Comparison of ENCODE assay signal across 13 cellular contexts in genomic region chr12:54412348-54412747, GRCh38. TPM values are rescaled to one million over a fixed set of nuclear protein-coding genes. Genes with fewer than 3 reads are reported as not detected.
DNase-seq lines count a peak whose midpoint lies in the region; ATAC-seq, FAIRE-seq and TF ChIP-seq lines count a peak whose summit lies in the region.
"Had no signal": no experiment of that assay in that cellular context is flagged by ENCODE, and none has a peak within 500 bp of the region (broad histone marks: within the 10 kb centered on the region; RNA-seq: fewer than 3 reads in every experiment).

No MANE protein-coding gene starts in this region.

- FAIRE-seq in A549 (lab: Jason Lieb, UNC) (no peak), H1 (lab: Jason Lieb, UNC) (no peak)
- FAIRE-seq: GM18507 had no signal

- H4K5ac ChIP-seq in H1 (ENCODE audit: insufficient read length, low read depth, low read length) = no peak overlapping the region

- intact Hi-C loops in OCI-LY7 (cut with micrococcal nuclease; ENCODE audit: unreplicated experiment) = no loop called here

- H3K79me2 ChIP-seq in OCI-LY7 (ENCODE audit: insufficient read depth, low read depth, low read length) = no peaks in the 10 kb centered on the region
- H3K79me2 ChIP-seq in H1 (ENCODE audit: control insufficient read depth in 1 of 2, insufficient read depth in 2 of 2, low read length in 2 of 2) = no peaks in the 10 kb centered on the region

- no peak overlapping the region for H3K18ac ChIP-seq in H1 (ENCODE audit: extremely low read depth, low read length)

- peak overlapping the region; percentile 54; the same call in 2 of the 3 replicates for H3K4me2 ChIP-seq in A549
- no peak overlapping the region for H3K4me2 ChIP-seq in OCI-LY7 (ENCODE audit: low read length)
- no peak overlapping the region for H3K4me2 ChIP-seq in H1 (ENCODE audit: insufficient read depth in 1 of 2, low read depth in 2 of 2, low read length in 2 of 2)

- peaks cover 15% of the 10 kb centered on the region for H3K36me3 Mint-ChIP-seq in nephron progenitor cell (ENCODE audit: low read depth)

- H3K4me3 ChIP-seq in A549 = no peak overlapping the region
- H3K4me3 ChIP-seq in OCI-LY7 (ENCODE audit: low read depth, low read length, poor library complexity, severe bottlenecking) = no peak overlapping the region
- no peak overlapping the region for H3K4me3 ChIP-seq in H1 (ENCODE audit: extremely low read depth in 1 of 4, insufficient read depth in 2 of 4, low read depth in 3 of 4, low read length in 4 of 4)

- BruUV-seq in OCI-LY7 (replicated peaks; lab: Mats Ljungman, UMichigan) = no TSS peak

- H3K9me3 ChIP-seq in A549 (no peaks in the 10 kb centered on the region), OCI-LY7 (ENCODE audit: low read length) (no peaks in the 10 kb centered on the region), H1 (ENCODE audit: insufficient read depth in 2 of 2, low read depth in 1 of 2, low read length in 1 of 2) (no peaks in the 10 kb centered on the region)

- DNase-seq in A549 (ENCODE audit: low read depth in 1 of 2, low spot score in 1 of 2) (no peak), OCI-LY7 (ENCODE audit: low spot score) (no peak), H1 (ENCODE audit: low read depth in 1 of 2, low spot score in 2 of 2) (peak in 1 of 2 experiments; percentile 39), nephron progenitor cell (no peak), omental fat pad (ENCODE audit: low spot score) (no peak), NCI-H2227 (lab: John Stamatoyannopoulos, UW; ENCODE audit: unreplicated experiment) (no peak)
- DNase-seq: Calu3, dorsolateral prefrontal cortex, left cardiac atrium had no signal

- H2BK5ac ChIP-seq in H1 (ENCODE audit: low read depth, low read length) = no peak overlapping the region

- H3K4me1 Mint-ChIP-seq in nephron progenitor cell = peaks cover 43% of the 10 kb centered on the region

- H4K8ac ChIP-seq in H1 (ENCODE audit: extremely low read depth, insufficient read depth, low read length) = no peak overlapping the region

- POLR2A ChIA-PET in A549 (lab: Yijun Ruan, JAX) = no interaction called here
- POLR2A ChIA-PET in OCI-LY7 (lab: Charles Lee) = no interaction called here
- POLR2A ChIA-PET in H1 (lab: Charles Lee; ENCODE audit: partially characterized antibody) = interaction anchor here (0.8 to 2.0 kb wide), 3 partner anchors 8 to 126 kb away, joined by 3 to 9 read pairs (median 3); no protein-coding TSS in a partner anchor

- H3K36me3 ChIP-seq in OCI-LY7 (ENCODE audit: insufficient read depth, low read length) = no peaks in the 10 kb centered on the region
- H3K36me3 ChIP-seq in H1 (ENCODE audit: control insufficient read depth in 2 of 4, insufficient read depth in 4 of 4, low read length in 3 of 4) = peaks cover 0 to 2% (median 0%) of the 10 kb centered on the region in 4 experiments; a peak in 2 of 8 replicates

- CTCF ChIA-PET in A549 (lab: Yijun Ruan, JAX) (interaction anchor here (1.2 to 47.9 kb wide), 7 partner anchors 12 to 33 kb away, joined by 4 to 1279 read pairs (median 8); no protein-coding TSS in a partner anchor), OCI-LY7 (lab: Charles Lee; ENCODE audit: unreplicated experiment) (interaction anchor here (1.0 to 1.7 kb wide), 4 partner anchors 10 to 87 kb away, joined by 3 to 5 read pairs (median 3); partner anchors contain the start of gene COPZ1), H1 (lab: Charles Lee; ENCODE audit: partially characterized antibody) (interaction anchor here (0.6 to 12.1 kb wide), 7 partner anchors 12 to 1253 kb away, joined by 3 to 271 read pairs (median 21); no protein-coding TSS in a partner anchor)

- no peak overlapping the region for H3K23ac ChIP-seq in H1 (ENCODE audit: insufficient read length)

- no peak for TF ChIP-seq RAD21 in A549 (conservative IDR thresholded peaks at IDR 0.05 in 1 of 2, IDR thresholded peaks at IDR 0.05 in 1 of 2)
- no peak for TF ChIP-seq RAD21 in H1 (IDR thresholded peaks at IDR 0.05 in 1 of 2, conservative IDR thresholded peaks at IDR 0.05 in 1 of 2; ENCODE audit: low read depth in 2 of 2, low read length in 2 of 2)

- no peak overlapping the region for H4K91ac ChIP-seq in H1 (replicated peaks; ENCODE audit: insufficient read length, low read length)

- peaks cover 49% of the 10 kb centered on the region for H3K4me1 ChIP-seq in A549
- peaks cover 38% of the 10 kb centered on the region for H3K4me1 ChIP-seq in OCI-LY7 (ENCODE audit: insufficient read depth, low read length, poor library complexity, severe bottlenecking)
- H3K4me1 ChIP-seq in H1 (replicated peaks in 1 of 4; ENCODE audit: control insufficient read depth in 3 of 4, insufficient read depth in 4 of 4, low read length in 3 of 4) = peaks cover 0 to 7% (median 1%) of the 10 kb centered on the region in 4 experiments; a peak in 4 of 7 replicates

- no peak for TF ChIP-seq CTCF in A549 (IDR thresholded peaks at IDR 0.05)
- TF ChIP-seq CTCF in OCI-LY7 (conservative IDR thresholded peaks at IDR 0.05; ENCODE audit: low read length) = no peak
- no peak for TF ChIP-seq CTCF in H1 (IDR thresholded peaks at IDR 0.05; ENCODE audit: control extremely low read depth in 1 of 3, insufficient read depth in 1 of 3, low read depth in 1 of 3, low read length in 3 of 3)
- TF ChIP-seq CTCF in nephron progenitor cell (IDR thresholded peaks at IDR 0.05) = no peak
- TF ChIP-seq CTCF in omental fat pad (IDR thresholded peaks at IDR 0.05) = no peak

- H2BK12ac ChIP-seq in H1 (ENCODE audit: low read depth, low read length) = 0 out of 2 replicates have a peak overlapping the region, but pooled peaks have one; percentile 39

- TF ChIP-seq EP300 in A549 (IDR thresholded peaks at IDR 0.05) (no peak), H1 (IDR thresholded peaks at IDR 0.05; ENCODE audit: borderline replicate concordance in 1 of 2, low read depth in 2 of 2, low read length in 2 of 2) (no peak)

- no peak overlapping the region for H3K4ac ChIP-seq in H1 (replicated peaks; ENCODE audit: insufficient read length, low read depth, low read length)

- H3K27ac Mint-ChIP-seq in nephron progenitor cell = peak overlapping the region; percentile 15

- peak overlapping the region; percentile 52 to 74; a peak in 3 of 6 replicates for H3K27ac ChIP-seq in A549
- peak overlapping the region; percentile 12 for H3K27ac ChIP-seq in OCI-LY7 (ENCODE audit: low read depth, low read length, poor library complexity, severe bottlenecking)
- no peak overlapping the region for H3K27ac ChIP-seq in H1 (ENCODE audit: low read depth, low read length)
- H3K27ac ChIP-seq: VCaP had no signal

- no peak for TF ChIP-seq POLR2A in A549 (IDR thresholded peaks at IDR 0.05; ENCODE audit: low read length)
- no peak for TF ChIP-seq POLR2A in H1 (IDR thresholded peaks at IDR 0.05; ENCODE audit: control extremely low read depth in 1 of 2, low read depth in 2 of 2, low read length in 2 of 2)

- no peak overlapping the region for H2AK5ac ChIP-seq in H1 (ENCODE audit: low read depth, low read length)

- H3K9me3 Mint-ChIP-seq in nephron progenitor cell = no peaks in the 10 kb centered on the region

- H2BK120ac ChIP-seq in H1 (replicated peaks; ENCODE audit: low read depth, low read length) = no peak overlapping the region

- no peak overlapping the region for H3K9ac ChIP-seq in H1 (replicated peaks in 1 of 4; ENCODE audit: extremely low read depth in 1 of 4, low read depth in 3 of 4, low read length in 3 of 4)

- H2BK15ac ChIP-seq in H1 (ENCODE audit: low read length) = no peak overlapping the region

- no peak overlapping the region for H3K4me3 Mint-ChIP-seq in nephron progenitor cell

- H2AFZ ChIP-seq in OCI-LY7 (ENCODE audit: low read length) = peak overlapping the region; percentile 69; the same call in 1 of the 2 replicates
- no peak overlapping the region for H2AFZ ChIP-seq in H1 (ENCODE audit: low read length)

- H4K20me1 ChIP-seq in OCI-LY7 (ENCODE audit: insufficient read depth, low read length) = no peaks in the 10 kb centered on the region
- peaks cover 2% of the 10 kb centered on the region in 2 experiments for H4K20me1 ChIP-seq in H1 (replicated peaks in 1 of 2; ENCODE audit: control insufficient read depth in 1 of 2, insufficient read depth in 2 of 2, low read length in 2 of 2)

- H3K56ac ChIP-seq in H1 (replicated peaks; ENCODE audit: insufficient read length, low read depth, low read length) = no peak overlapping the region

- H3K14ac ChIP-seq in H1 (ENCODE audit: insufficient read length) = no peak overlapping the region

- no peaks in the 10 kb centered on the region for H3K27me3 Mint-ChIP-seq in nephron progenitor cell (ENCODE audit: low read depth, poor library complexity)

- H3K79me1 ChIP-seq in H1 (ENCODE audit: low read depth, low read length) = peaks cover 2% of the 10 kb centered on the region; the same call in 1 of the 2 replicates

- no peaks in the 10 kb centered on the region for H3K9me2 ChIP-seq in OCI-LY7 (ENCODE audit: insufficient read depth, low read length)

- WGBS in A549 (ENCODE audit: missing lambda C conversion rate) = 78% methylated on average over 4 of the region's 4 CpGs
- 88% methylated on average over 4 of the region's 4 CpGs; no CpG with 5 or more reads in 1 of the 2 experiments for whole genome bisulfite sequencing in H1 (ENCODE audit: extremely low coverage in 1 of 2, insufficient coverage in 1 of 2, insufficient read length in 1 of 2, insufficient replicate concordance in 2 of 2, low coverage in 1 of 2, low lambda C conversion rate in 2 of 2, missing lambda C conversion rate in 1 of 2), 2 experiments

- ATAC-seq in A549 (no peak), omental fat pad (ENCODE audit: low FRiP score) (no peak), HG03135 (IDR thresholded peaks at IDR 0.05; ENCODE audit: unreplicated experiment) (no peak), GM21526 (IDR thresholded peaks at IDR 0.05; ENCODE audit: low FRiP score, unreplicated experiment) (no peak)

- H3K23me2 ChIP-seq in H1 (ENCODE audit: low read depth, low read length) = no peaks in the 10 kb centered on the region

- no peak overlapping the region for H2BK20ac ChIP-seq in H1 (ENCODE audit: low read length)

- H3K27me3 ChIP-seq in H1 (replicated peaks in 1 of 4; ENCODE audit: control insufficient read depth in 3 of 4, extremely low read depth in 1 of 4, insufficient read depth in 3 of 4, low read length in 3 of 4) = peaks cover 0 to 3% (median 0%) of the 10 kb centered on the region in 4 experiments; a peak in 1 of 7 replicates

RNA-seq across cellular contexts. Expression of gene ITGA5, which starts 6.7 kb away (rescaled TPM):
- polyA plus RNA-seq in A549 (2011; rRNA removed) (31.7 and 36.1 TPM in 2 replicates), A549 (2017; fragmentation: RNase III; extraction: RNeasy Plus Mini Kit Qiagen cat#74134 plus additional on column Dnase treatment) (21.5 to 30.0 TPM (median 27.2 TPM) in 3 replicates), H1 (2011; rRNA removed) (11.6 and 17.7 TPM in 2 replicates)
- 16.5 and 22.7 TPM in 2 replicates for polyA plus RNA-seq in A549 (2012; cell fraction: cytosol; rRNA removed)
- polyA plus RNA-seq in A549 (2012; cell fraction: nucleus; rRNA removed) = 49.4 and 51.0 TPM in 2 replicates
- polyA minus RNA-seq in A549 (2011; rRNA and poly(A)+ RNA removed) = 57.4 and 67.8 TPM in 2 replicates
- 0.06 and 1.0 TPM in 2 replicates for total RNA-seq in OCI-LY7 (2014; rRNA removed; shearing (Covaris generic))
- total RNA-seq in OCI-LY7 (2022) (0.34 and 0.76 TPM in 2 replicates), omental fat pad (100 to 1,000 TPM in 2 of 4 donors, 10 to 100 TPM in 2; 76.9 to 292 (median 118) TPM)
- 19.0 and 19.4 TPM in 2 replicates for total RNA-seq in H1 (2021; fragmentation: NEBNext Ultra II Directional; extraction: Animal tissue kit (Norgen Biotek cat#: 25700))
- polyA plus RNA-seq in H1 (2011; cell fraction: cytosol; rRNA removed) = 10.9 TPM
- polyA plus RNA-seq in H1 (2011; cell fraction: nucleus; rRNA removed) = 47.4 TPM
- polyA plus RNA-seq in H1 (2012, experiment 1 of 2) = 10.4 to 19.6 TPM (median 18.1 TPM) in 4 replicates
- 20.3 TPM for polyA plus RNA-seq in H1 (2012, experiment 2 of 2)
- polyA plus RNA-seq in H1 (2013, experiment 1 of 2) = 34.1 TPM
- polyA plus RNA-seq in H1 (2013, experiment 2 of 2) = 32.9 TPM
- 24.0 and 36.9 TPM in 2 replicates for polyA minus RNA-seq in H1 (2011; rRNA and poly(A)+ RNA removed)
- polyA minus RNA-seq in H1 (2011; cell fraction: cytosol; rRNA and poly(A)+ RNA removed) = 17.8 TPM
- polyA minus RNA-seq in H1 (2011; cell fraction: nucleus; rRNA and poly(A)+ RNA removed) = 22.4 TPM

RNA-seq across cellular contexts. Expression of gene ZNF385A, which starts 27.8 kb away (rescaled TPM):
- polyA plus RNA-seq in A549 (2011; rRNA removed) = 1.8 and 3.0 TPM in 2 replicates
- polyA plus RNA-seq in A549 (2012; cell fraction: cytosol; rRNA removed) = 3.6 and 5.9 TPM in 2 replicates
- polyA plus RNA-seq in A549 (2012; cell fraction: nucleus; rRNA removed) = 3.9 and 4.4 TPM in 2 replicates
- polyA plus RNA-seq in A549 (2017; fragmentation: RNase III; extraction: RNeasy Plus Mini Kit Qiagen cat#74134 plus additional on column Dnase treatment) = 10.0 to 14.9 TPM (median 14.1 TPM) in 3 replicates
- polyA minus RNA-seq in A549 (2011; rRNA and poly(A)+ RNA removed) = 9.2 and 9.4 TPM in 2 replicates
- 0.18 and 0.32 TPM in 2 replicates for total RNA-seq in OCI-LY7 (2014; rRNA removed; shearing (Covaris generic))
- 2.6 and 2.9 TPM in 2 replicates for total RNA-seq in OCI-LY7 (2022)
- total RNA-seq in H1 (2021; fragmentation: NEBNext Ultra II Directional; extraction: Animal tissue kit (Norgen Biotek cat#: 25700)) = 12.1 and 14.3 TPM in 2 replicates
- 5.2 and 7.7 TPM in 2 replicates for polyA plus RNA-seq in H1 (2011; rRNA removed)
- 3.5 TPM for polyA plus RNA-seq in H1 (2011; cell fraction: cytosol; rRNA removed)
- 10.4 TPM for polyA plus RNA-seq in H1 (2011; cell fraction: nucleus; rRNA removed)
- polyA plus RNA-seq in H1 (2012, experiment 1 of 2) = 9.1 to 19.2 TPM (median 17.6 TPM) in 4 replicates
- 12.4 TPM for polyA plus RNA-seq in H1 (2012, experiment 2 of 2)
- polyA plus RNA-seq in H1 (2013, experiment 1 of 2) = 10.8 TPM
- 11.0 TPM for polyA plus RNA-seq in H1 (2013, experiment 2 of 2)
- 2.5 and 5.9 TPM in 2 replicates for polyA minus RNA-seq in H1 (2011; rRNA and poly(A)+ RNA removed)
- polyA minus RNA-seq in H1 (2011; cell fraction: cytosol; rRNA and poly(A)+ RNA removed) = 7.3 TPM
- polyA minus RNA-seq in H1 (2011; cell fraction: nucleus; rRNA and poly(A)+ RNA removed) = 6.9 TPM
- 10 to 100 TPM in 3 of 4 donors, 1 to 10 TPM in 1; 9.5 to 36.3 (median 21.8) TPM for total RNA-seq in omental fat pad

RNA-seq across cellular contexts. Expression of gene GPR84, which starts 48.1 kb away (rescaled TPM):
- polyA plus RNA-seq in A549 (2011; rRNA removed) (not detected in 2 replicates), A549 (2017; fragmentation: RNase III; extraction: RNeasy Plus Mini Kit Qiagen cat#74134 plus additional on column Dnase treatment) (0.04 TPM in 1 of 3 replicates, not detected in the others), H1 (2011; rRNA removed) (0.09 and 0.14 TPM in 2 replicates)
- polyA plus RNA-seq in A549 (2012; cell fraction: cytosol; rRNA removed) = 0.04 TPM in 1 of 2 replicates, not detected in the other
- polyA plus RNA-seq in A549 (2012; cell fraction: nucleus; rRNA removed) = 0.15 and 0.18 TPM in 2 replicates
- not detected in 2 replicates for polyA minus RNA-seq in A549 (2011; rRNA and poly(A)+ RNA removed)
- total RNA-seq in OCI-LY7 (2014; rRNA removed; shearing (Covaris generic)) = not detected in 2 replicates
- total RNA-seq in OCI-LY7 (2022) (0.18 and 0.30 TPM in 2 replicates), omental fat pad (1 to 10 TPM in 3 of 4 donors, not detected in 1; 1.0 to 3.5 (median 2.9) TPM)
- not detected in 2 replicates for total RNA-seq in H1 (2021; fragmentation: NEBNext Ultra II Directional; extraction: Animal tissue kit (Norgen Biotek cat#: 25700))
- polyA plus RNA-seq in H1 (2011; cell fraction: cytosol; rRNA removed) = not detected
- polyA plus RNA-seq in H1 (2011; cell fraction: nucleus; rRNA removed) = not detected
- polyA plus RNA-seq in H1 (2012, experiment 1 of 2) = 0.12 TPM in 1 of 4 replicates, not detected in the others
- not detected for polyA plus RNA-seq in H1 (2012, experiment 2 of 2)
- polyA plus RNA-seq in H1 (2013, experiment 1 of 2) = not detected
- not detected for polyA plus RNA-seq in H1 (2013, experiment 2 of 2)
- polyA minus RNA-seq in H1 (2011; rRNA and poly(A)+ RNA removed) = 0.38 TPM in 1 of 2 replicates, not detected in the other
- not detected for polyA minus RNA-seq in H1 (2011; cell fraction: cytosol; rRNA and poly(A)+ RNA removed)
- polyA minus RNA-seq in H1 (2011; cell fraction: nucleus; rRNA and poly(A)+ RNA removed) = not detected
- total RNA-seq: Calu3 had no signal
